Comparison of ENCODE assay signal across 11 cellular contexts in the genomic region with DNA sequence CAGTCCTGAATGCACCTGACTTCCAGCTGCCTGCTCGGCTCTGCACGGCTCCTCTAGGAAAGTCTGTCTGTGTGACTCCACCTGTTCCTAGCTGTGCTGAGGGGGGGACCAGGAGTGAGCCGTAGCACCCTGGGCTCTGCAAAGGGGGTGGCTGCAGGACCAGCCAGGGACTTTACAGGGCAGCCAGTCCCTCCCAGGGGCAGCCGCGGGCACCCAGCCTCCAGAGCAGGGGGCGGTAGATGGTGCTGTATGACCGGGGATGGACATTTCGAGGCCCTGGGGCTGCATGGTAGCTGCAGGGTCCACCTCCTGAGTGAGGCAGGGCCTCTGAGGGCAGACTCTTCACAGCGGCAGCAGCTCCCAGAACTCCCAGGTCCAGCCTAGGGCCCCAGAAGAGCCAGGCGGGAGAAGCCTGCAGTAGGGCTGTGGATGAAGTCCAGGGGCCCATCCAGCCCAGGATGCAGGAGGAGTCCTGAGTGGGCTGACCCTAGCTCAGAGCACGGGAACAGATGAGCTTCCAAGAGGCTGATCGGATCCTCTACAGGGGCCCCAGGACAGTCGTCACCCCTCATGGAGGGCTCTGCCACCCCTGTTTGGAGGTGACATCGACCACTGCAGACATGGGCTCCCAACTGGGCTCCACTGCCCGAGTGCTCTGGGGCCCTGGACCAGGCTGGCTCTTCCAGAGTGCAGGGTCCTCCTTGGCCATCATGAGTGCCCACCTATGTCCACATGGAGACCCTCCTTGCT.
"Had no signal": no experiment of that assay in that cellular context is flagged by ENCODE, and none has a peak within 500 bp of the region (broad histone marks: within the 10 kb centered on the region; RNA-seq: fewer than 3 reads in every experiment).

No MANE protein-coding gene starts in this region.

- H3K9ac ChIP-seq: parathyroid adenoma had no signal

- H3K36me3 ChIP-seq: cardiac muscle cell had no signal

- H3K79me2 ChIP-seq: parathyroid adenoma had no signal

- H3K4me3 ChIP-seq: cardiac muscle cell, tibial nerve had no signal

- H2AFZ ChIP-seq: parathyroid adenoma had no signal

- H3K4me1 ChIP-seq: parathyroid adenoma had no signal

- H3K27ac ChIP-seq: cardiac muscle cell, parathyroid adenoma, tibial nerve had no signal

- H3K27me3 ChIP-seq: cardiac muscle cell, tibial nerve had no signal

- DNase-seq: activated B cell treated with CpG ODN at 0.5 μM for 24 hours; activated CD4-positive, alpha-beta T cell treated with anti-CD3 and anti-CD28 coated beads, Interleukin-2, amount 10 ng/mL, durations not matched to agents 7 days and 5 days; activated gamma-delta T cell treated with Interleukin-2 at 50 U/mL for 16 hours; erythroblast; hippocampal formation; stimulated activated CD4-positive, alpha-beta T cell treated with anti-CD3 and anti-CD28 coated beads, Interleukin-1b, Interleukin-23, amount 100 ng/mL, for 48 hours; stimulated activated naive B cell treated with anti-CD40 and anti-IgM and Interleukin-4, amounts not matched to agents 10 μg/mL and 1 μg/mL and 100 μg/mL, for 72 hours had no signal

- ATAC-seq: SK-N-SH treated with all-trans-retinoic acid at 6 μM for 48 hours; stimulated activated naive B cell treated with anti-CD40 and anti-IgM and Interleukin-4, amounts not matched to agents 10 μg/mL and 1 μg/mL and 100 μg/mL, for 72 hours had no signal
